ENCODE assay signal across 31 cellular contexts in the genomic region with DNA sequence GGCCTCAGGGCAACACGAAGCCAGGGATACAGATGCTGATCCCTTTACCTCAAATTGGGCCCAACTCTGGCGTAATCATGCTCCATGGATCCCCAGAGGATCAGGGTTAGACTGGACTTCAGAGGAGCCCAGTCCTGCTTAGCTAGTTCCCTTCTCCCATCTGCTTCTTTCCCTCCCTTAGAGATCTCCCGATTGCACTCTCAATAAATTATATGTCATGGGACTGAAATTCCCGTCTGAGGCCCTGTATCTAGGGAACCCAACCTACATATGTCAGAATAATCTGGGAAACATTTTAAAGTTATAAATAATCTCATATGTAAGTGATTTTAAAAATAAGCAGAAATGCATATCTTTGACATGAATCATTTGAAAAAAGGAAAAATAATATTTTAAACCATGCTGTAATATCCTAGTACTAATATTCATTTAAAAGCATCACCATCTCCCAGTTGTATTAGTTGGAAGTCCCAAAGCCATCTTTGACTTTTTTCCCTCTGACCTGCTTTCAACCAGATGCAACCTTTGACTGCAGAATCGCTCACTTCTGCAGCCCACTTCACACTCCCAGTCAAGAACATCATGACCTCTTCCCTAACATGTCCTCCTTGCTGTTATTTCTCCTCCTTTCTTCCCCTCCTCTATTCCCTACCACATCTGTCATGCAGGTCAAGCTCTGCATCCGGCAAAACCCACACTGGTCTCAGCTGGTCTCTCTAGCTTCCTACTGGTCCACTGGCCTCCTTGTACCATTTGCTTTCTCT.
"Had no signal": no experiment of that assay in that cellular context is flagged by ENCODE, and none has a peak within 500 bp of the region (broad histone marks: within the 10 kb centered on the region; RNA-seq: fewer than 3 reads in every experiment).

No MANE protein-coding gene starts in this region.

- DNase-seq: activated B cell treated with CpG ODN at 0.5 μM for 24 hours; activated CD4-positive, alpha-beta T cell treated with anti-CD3 and anti-CD28 coated beads for 48 hours; activated CD4-positive, alpha-beta T cell treated with anti-CD3 and anti-CD28 coated beads, Interleukin-2, amount 50 U/mL, for 1 hour; activated CD4-positive, alpha-beta T cell treated with anti-CD3 and anti-CD28 coated beads, Interleukin-2, amount 50 U/mL, for 48 hours; activated CD8-positive, alpha-beta memory T cell treated with anti-CD3 and anti-CD28 coated beads for 24 hours; activated CD8-positive, alpha-beta T cell treated with anti-CD3 and anti-CD28 coated beads for 36 hours; activated effector memory CD4-positive, alpha-beta T cell treated with Interleukin-2 at 50 U/mL for 16 hours; activated gamma-delta T cell treated with Interleukin-2 at 50 U/mL for 16 hours; activated naive CD4-positive, alpha-beta T cell treated with anti-CD3 and anti-CD28 coated beads, Interleukin-2, amount 50 U/mL, for 16 hours; activated naive CD4-positive, alpha-beta T cell treated with Interleukin-2 at 50 U/mL for 16 hours; activated T-cell treated with anti-CD3 and anti-CD28 coated beads, Interleukin-2, amount 50 U/mL, for 4 hours; amniotic stem cell; anterior cingulate cortex; brain microvascular endothelial cell; caudate nucleus; cortex of kidney; dermis blood vessel endothelial cell; effector CD4-positive, alpha-beta T cell; effector memory CD8-positive, alpha-beta T cell; foreskin melanocyte; SW 1271; T-cell; T1000; WERI-Rb-1 had no signal

- H3K4me1 ChIP-seq: gastroesophageal sphincter had no signal

- H3K4me1 Mint-ChIP-seq: activated B cell treated with CpG ODN at 0.5 μM for 24 hours; activated T-helper 17 cell treated with anti-CD3 and anti-CD28 coated beads, Interleukin-2, amount 50 U/mL, for 72 hours; T-cell had no signal

- H3K27ac Mint-ChIP-seq: activated B cell treated with CpG ODN at 0.5 μM for 24 hours; activated CD8-positive, alpha-beta T cell treated with anti-CD3 and anti-CD28 coated beads for 36 hours; activated naive CD8-positive, alpha-beta T cell; activated T-helper 17 cell treated with anti-CD3 and anti-CD28 coated beads, Interleukin-2, amount 50 U/mL, for 72 hours; effector memory CD8-positive, alpha-beta T cell; T-cell; T-helper 1 cell treated with Interleukin-12 subunit alpha and Interleukin-12 subunit beta and Interleukin-4 antibody, amounts not matched to agents 30 μg/mL and 1 μg/mL, for 36 hours; T-helper 2 cell treated with Interferon-gamma antibody and Interleukin-4, amounts not matched to agents 5 μg/mL and 100 μg/mL, for 36 hours had no signal

- H3K9me3 ChIP-seq: gastroesophageal sphincter had no signal

- H3K27ac ChIP-seq: brain microvascular endothelial cell, gastroesophageal sphincter, WERI-Rb-1 had no signal

- H3K27me3 ChIP-seq: brain microvascular endothelial cell, gastroesophageal sphincter had no signal

- H3K36me3 ChIP-seq: brain microvascular endothelial cell, gastroesophageal sphincter, WERI-Rb-1 had no signal

- ATAC-seq: activated CD4-positive, CD25-positive, alpha-beta regulatory T cell treated with anti-CD3 and anti-CD28 coated beads, Interleukin-2, amount 50 U/mL, for 24 hours; activated CD8-positive, alpha-beta T cell treated with anti-CD3 and anti-CD28 coated beads for 36 hours; activated T-cell treated with anti-CD3 and anti-CD28 coated beads, Interleukin-2, amount 50 U/mL, for 4 hours; activated T-helper 17 cell treated with anti-CD3 and anti-CD28 coated beads, Interleukin-2, amount 50 U/mL, for 72 hours; effector memory CD8-positive, alpha-beta T cell; esophagus mucosa; gastroesophageal sphincter; T-cell had no signal

- H3K27me3 Mint-ChIP-seq: activated B cell treated with CpG ODN at 0.5 μM for 24 hours; activated CD8-positive, alpha-beta T cell treated with anti-CD3 and anti-CD28 coated beads for 36 hours; activated naive CD8-positive, alpha-beta T cell; activated T-helper 17 cell treated with anti-CD3 and anti-CD28 coated beads, Interleukin-2, amount 50 U/mL, for 72 hours; effector memory CD8-positive, alpha-beta T cell; T-cell had no signal

- H3K36me3 Mint-ChIP-seq: activated naive CD8-positive, alpha-beta T cell; T-cell had no signal

- H3K4me3 Mint-ChIP-seq: activated B cell treated with CpG ODN at 0.5 μM for 24 hours; activated CD8-positive, alpha-beta T cell treated with anti-CD3 and anti-CD28 coated beads for 36 hours; activated naive CD8-positive, alpha-beta T cell; activated T-cell treated with anti-CD3 and anti-CD28 coated beads, Interleukin-2, amount 50 U/mL, for 4 hours; activated T-helper 17 cell treated with anti-CD3 and anti-CD28 coated beads, Interleukin-2, amount 50 U/mL, for 72 hours; effector memory CD8-positive, alpha-beta T cell; T-cell; T-helper 1 cell treated with Interleukin-12 subunit alpha and Interleukin-12 subunit beta and Interleukin-4 antibody, amounts not matched to agents 30 μg/mL and 1 μg/mL, for 36 hours; T-helper 2 cell treated with Interferon-gamma antibody and Interleukin-4, amounts not matched to agents 5 μg/mL and 100 μg/mL, for 36 hours had no signal

- H3K4me3 ChIP-seq: gastroesophageal sphincter had no signal
